In the genomic region with DNA sequence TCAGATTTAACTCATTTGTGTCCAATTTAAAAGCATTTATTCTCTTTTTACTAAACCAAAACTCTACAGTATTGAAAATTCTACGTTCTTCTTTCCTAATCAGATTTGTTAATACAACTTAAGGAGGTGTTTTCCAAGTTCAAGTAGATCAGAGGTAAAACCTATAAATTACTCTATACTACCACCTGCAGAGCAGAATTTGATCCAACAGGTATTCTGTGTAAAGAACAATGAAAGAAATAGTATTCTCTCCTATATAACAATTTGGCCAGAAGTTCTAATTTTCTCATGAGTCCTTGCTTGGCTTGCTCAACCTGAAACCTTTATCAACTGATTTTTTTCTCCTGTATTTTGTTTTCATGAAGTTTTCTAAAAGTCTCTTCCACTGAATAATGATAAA, we compare ENCODE assay signal across 16 cellular contexts. TPM values are rescaled to one million over a fixed set of nuclear protein-coding genes. Genes with fewer than 3 reads are reported as not detected.
DNase-seq lines count a peak whose midpoint lies in the region; ATAC-seq, FAIRE-seq and TF ChIP-seq lines count a peak whose summit lies in the region.
"Had no signal": no experiment of that assay in that cellular context is flagged by ENCODE, and none has a peak within 500 bp of the region (broad histone marks: within the 10 kb centered on the region; RNA-seq: fewer than 3 reads in every experiment).

No MANE protein-coding gene starts in this region.

- peaks cover 7% of the 10 kb centered on the region for H3K9me3 Mint-ChIP-seq in chondrocyte (ENCODE audit: low read depth)
- H3K9me3 Mint-ChIP-seq: activated naive CD4-positive, alpha-beta T cell treated with anti-CD3 and anti-CD28 coated beads for 36 hours had no signal

- H4K20me1 ChIP-seq in HepG2 (ENCODE audit: insufficient read depth, low read length) (no peaks in the 10 kb centered on the region), SK-N-SH (ENCODE audit: insufficient read depth) (peaks cover 36% of the 10 kb centered on the region)

- TF ChIP-seq CTCF in HepG2 (CRISPR knock-in tag; IDR thresholded peaks at IDR 0.05) = peak; percentile 14; the same call in 1 of the 2 replicates
- TF ChIP-seq CTCF in right lobe of liver (IDR thresholded peaks at IDR 0.05) = no peak
- no peak for TF ChIP-seq CTCF in chondrocyte (IDR thresholded peaks at IDR 0.05)
- no peak for TF ChIP-seq CTCF in SK-N-SH (IDR thresholded peaks at IDR 0.05)

- H3K36me3 ChIP-seq in HepG2 (replicated peaks in 1 of 2; ENCODE audit: control insufficient read depth in 1 of 2, insufficient read depth in 2 of 2, low read length in 2 of 2) = no peaks in the 10 kb centered on the region; a peak in 2 of 5 replicates
- H3K36me3 ChIP-seq in right lobe of liver = no peaks in the 10 kb centered on the region
- no peaks in the 10 kb centered on the region for H3K36me3 ChIP-seq in mucosa of rectum (ENCODE audit: control insufficient read depth in 2 of 2, insufficient read depth in 2 of 2, low read length in 2 of 2)
- H3K36me3 ChIP-seq in SK-N-SH (replicated peaks in 1 of 2; ENCODE audit: control insufficient read depth in 1 of 2, insufficient read depth in 2 of 2, low read length in 1 of 2) = peaks cover 4 to 52% of the 10 kb centered on the region in 2 experiments

- no peaks in the 10 kb centered on the region for H3K9me2 ChIP-seq in SK-N-SH

- H3K27ac ChIP-seq in HepG2 (ENCODE audit: extremely low read length, insufficient read depth, low read length) (no peak overlapping the region), right lobe of liver (peak overlapping the region in 1 of 3 donors; percentile 54), mucosa of rectum (ENCODE audit: low read depth in 2 of 2, low read length in 2 of 2) (peak overlapping the region; percentile 73 to 92), SK-N-SH (ENCODE audit: low read depth in 2 of 2, low read length in 1 of 2) (peak overlapping the region in 1 of 2 experiments; percentile 4; a peak in 1 of 4 replicates)
- H3K27ac ChIP-seq: neural progenitor cell had no signal

- no TSS peak for BruUV-seq in HepG2 (replicated peaks; lab: Mats Ljungman, UMichigan)

- H3K79me2 ChIP-seq in HepG2 (ENCODE audit: insufficient read depth, low read length) (no peaks in the 10 kb centered on the region), SK-N-SH (ENCODE audit: insufficient read depth) (peaks cover 82% of the 10 kb centered on the region)

- no peak for TF ChIP-seq EP300 in HepG2 (IDR thresholded peaks at IDR 0.05; ENCODE audit: low read depth in 2 of 2, low read length in 2 of 2)
- no peak for TF ChIP-seq EP300 in HepG2 (CRISPR knock-in tag; IDR thresholded peaks at IDR 0.05; ENCODE audit: borderline replicate concordance)
- TF ChIP-seq EP300 in SK-N-SH (IDR thresholded peaks at IDR 0.05; ENCODE audit: borderline replicate concordance in 1 of 2, low read depth in 1 of 2, low read length in 1 of 2) = no peak

- H2AFZ ChIP-seq in HepG2 (ENCODE audit: low read length) (no peak overlapping the region), SK-N-SH (ENCODE audit: low read depth) (no peak overlapping the region)
- H2AFZ ChIP-seq: neural progenitor cell had no signal

- peaks cover 26% of the 10 kb centered on the region for H3K4me1 Mint-ChIP-seq in chondrocyte (ENCODE audit: low read depth)

- H3K36me3 Mint-ChIP-seq in chondrocyte (ENCODE audit: low read depth) = peaks cover 4% of the 10 kb centered on the region

- TF ChIP-seq POLR2A in HepG2 (IDR thresholded peaks at IDR 0.05; ENCODE audit: insufficient read depth in 1 of 2, low read depth in 2 of 2, low read length in 2 of 2) (no peak), right lobe of liver (IDR thresholded peaks at IDR 0.05) (no peak)

- H3K27me3 ChIP-seq in HepG2 (ENCODE audit: control insufficient read depth in 1 of 2, insufficient read depth in 2 of 2, low read length in 2 of 2) (no peaks in the 10 kb centered on the region), right lobe of liver (no peaks in the 10 kb centered on the region), mucosa of rectum (ENCODE audit: control insufficient read depth in 2 of 2, insufficient read depth in 2 of 2, low read length in 2 of 2) (no peaks in the 10 kb centered on the region), SK-N-SH (ENCODE audit: insufficient read depth) (no peaks in the 10 kb centered on the region)
- H3K27me3 ChIP-seq: neural progenitor cell had no signal

- no peak for FAIRE-seq in HepG2 (lab: Jason Lieb, UNC)
- FAIRE-seq: TTC549 had no signal

- H3K9ac ChIP-seq in HepG2 (ENCODE audit: insufficient read depth, low read depth, low read length) (no peak overlapping the region), mucosa of rectum (ENCODE audit: low read depth in 1 of 2, low read length in 2 of 2) (no peak overlapping the region), SK-N-SH (no peak overlapping the region)
- H3K9ac ChIP-seq: neural progenitor cell had no signal

- DNase-seq in HepG2 (ENCODE audit: low spot score) (no peak), right lobe of liver (no peak), chondrocyte (ENCODE audit: low spot score) (no peak), posterior cingulate gyrus (no peak), SK-N-SH (no peak)
- DNase-seq: activated naive CD4-positive, alpha-beta T cell treated with anti-CD3 and anti-CD28 coated beads for 36 hours; cortex of kidney; islet precursor cell; NCI-H524 treated with DMSO at 0.1 percent for 48 hours; SHP77 treated with DMSO at 0.1 percent for 48 hours; stimulated activated CD4-positive, alpha-beta T cell treated with anti-CD3 and anti-CD28 coated beads, Interleukin-12 subunit alpha, Interleukin-12 subunit beta, amount 100 ng/mL, for 4 hours had no signal

- H3K9me3 ChIP-seq in HepG2 (ENCODE audit: low read length) (no peaks in the 10 kb centered on the region), right lobe of liver (no peaks in the 10 kb centered on the region), mucosa of rectum (ENCODE audit: control insufficient read depth in 2 of 2, low read length in 2 of 2) (no peaks in the 10 kb centered on the region), SK-N-SH (no peaks in the 10 kb centered on the region)

- ATAC-seq in HepG2 (no peak), right lobe of liver (no peak), GM21825 (IDR thresholded peaks at IDR 0.05; ENCODE audit: unreplicated experiment) (no peak), GM19324 (IDR thresholded peaks at IDR 0.05; ENCODE audit: low FRiP score, unreplicated experiment) (no peak)

- CTCF ChIA-PET in HepG2 (lab: Yijun Ruan, JAX; ENCODE audit: low intra/inter-chr PET ratio, low total read pairs) = no interaction called here
- CTCF ChIA-PET in SK-N-SH (lab: Yijun Ruan, JAX) = no interaction called here

- H3K4me1 ChIP-seq in HepG2 (ENCODE audit: insufficient read depth, low read length) (peaks cover 10% of the 10 kb centered on the region; the same call in 1 of the 2 replicates), right lobe of liver (peaks cover 0 to 34% (median 2%) of the 10 kb centered on the region in 4 donors), mucosa of rectum (ENCODE audit: control insufficient read depth in 2 of 2, insufficient read depth in 2 of 2, low read length in 2 of 2) (peaks cover 8 to 26% of the 10 kb centered on the region in 2 donors), SK-N-SH (ENCODE audit: control insufficient read depth in 1 of 2, insufficient read depth in 2 of 2, low read depth in 1 of 2, low read length in 1 of 2) (peaks cover 8 to 11% of the 10 kb centered on the region in 2 experiments; a peak in 3 of 4 replicates)

- POLR2A ChIA-PET in HepG2 (lab: Yijun Ruan, JAX) = no interaction called here
- POLR2A ChIA-PET in SK-N-SH (lab: Yijun Ruan, JAX) = no interaction called here

- H3K4me3 ChIP-seq in HepG2 (replicated peaks in 1 of 3; ENCODE audit: insufficient read depth in 1 of 3, low read depth in 2 of 3, low read length in 3 of 3) = no peak overlapping the region
- H3K4me3 ChIP-seq in right lobe of liver = no peak overlapping the region
- H3K4me3 ChIP-seq in mucosa of rectum (ENCODE audit: low read length in 2 of 2) = no peak overlapping the region
- no peak overlapping the region for H3K4me3 ChIP-seq in SK-N-SH (ENCODE audit: low read depth in 2 of 2, low read length in 1 of 2)
- H3K4me3 ChIP-seq: neural progenitor cell had no signal

- intact Hi-C loops in HepG2 (cut with micrococcal nuclease; ENCODE audit: unreplicated experiment) = no loop called here
- intact Hi-C loops in right lobe of liver (cut with DNase I) = no loop called here
- intact Hi-C loops in posterior cingulate gyrus (cut with DNase I) = no loop called here

- TF ChIP-seq RAD21 in HepG2 (CRISPR knock-in tag; IDR thresholded peaks at IDR 0.05) = no peak
- TF ChIP-seq RAD21 in SK-N-SH (IDR thresholded peaks at IDR 0.05; ENCODE audit: low read length) = no peak

- in situ Hi-C loops in HepG2 (cut with HindIII; ENCODE audit: extremely low pct_ligation_motif_present, low pct_unique_long_range_greater_than_20kb) = no loop called here

- H3K4me2 ChIP-seq in HepG2 (ENCODE audit: low read depth, low read length) = no peak overlapping the region
- no peak overlapping the region for H3K4me2 ChIP-seq in SK-N-SH
- H3K4me2 ChIP-seq: neural progenitor cell had no signal

- H3K27me3 Mint-ChIP-seq in chondrocyte (ENCODE audit: low read depth) = no peaks in the 10 kb centered on the region

- 87% methylated on average over 1 of the region's 1 CpG for WGBS in HepG2 (ENCODE audit: low lambda C conversion rate)
- 76% methylated on average over 1 of the region's 1 CpG for WGBS in right lobe of liver (ENCODE audit: insufficient coverage, low coverage, low lambda C conversion rate, missing lambda C conversion rate)
- WGBS in SK-N-SH (ENCODE audit: low lambda C conversion rate) = 82% methylated on average over 1 of the region's 1 CpG

- peak overlapping the region; percentile 79 for H3K27ac Mint-ChIP-seq in chondrocyte (ENCODE audit: unreplicated experiment)
- H3K27ac Mint-ChIP-seq: activated naive CD4-positive, alpha-beta T cell treated with anti-CD3 and anti-CD28 coated beads for 36 hours; neural progenitor cell had no signal

- H3K4me3 Mint-ChIP-seq in chondrocyte (ENCODE audit: unreplicated experiment) = no peak overlapping the region
- H3K4me3 Mint-ChIP-seq: activated naive CD4-positive, alpha-beta T cell treated with anti-CD3 and anti-CD28 coated beads for 36 hours; neural progenitor cell had no signal

- no peaks in the 10 kb centered on the region for H3F3A ChIP-seq in SK-N-SH (replicated peaks; ENCODE audit: insufficient read depth)

RNA-seq across cellular contexts. Expression of a gene that starts 28.5 kb away (rescaled TPM):
- total RNA-seq in HepG2 (2016; rRNA removed; fragmentation: Illumina TruSeq; extraction: Trizol) (61.7 and 89.0 TPM in 2 replicates), right lobe of liver (100 to 1,000 TPM in 5 of 6 experiments, 10 to 100 TPM in 1; 92.1 to 207 (median 156) TPM), chondrocyte (160 to 273 TPM (median 168 TPM) in 3 replicates)
- total RNA-seq in HepG2 (2016; cell fraction: cytosol; rRNA removed; fragmentation: Illumina TruSeq; extraction: Trizol; ENCODE audit: low read depth) = 6.5 and 7.8 TPM in 2 replicates
- total RNA-seq in HepG2 (2016; cell fraction: insoluble cytoplasmic fraction; rRNA removed; fragmentation: Illumina TruSeq; extraction: Trizol) = 56.6 and 87.8 TPM in 2 replicates
- total RNA-seq in HepG2 (2016; cell fraction: membrane; rRNA removed; fragmentation: Illumina TruSeq; extraction: Trizol) = 14.8 and 16.7 TPM in 2 replicates
- total RNA-seq in HepG2 (2016; cell fraction: nucleus; rRNA removed; fragmentation: Illumina TruSeq; extraction: Trizol) = 273 and 289 TPM in 2 replicates
- polyA plus RNA-seq in HepG2 (2011; rRNA removed) (64.4 and 77.2 TPM in 2 replicates), SK-N-SH (2012; rRNA removed) (64.3 and 64.5 TPM in 2 replicates)
- polyA plus RNA-seq in HepG2 (2011; cell fraction: cytosol; rRNA removed) = 23.8 and 26.1 TPM in 2 replicates
- polyA plus RNA-seq in HepG2 (2011; cell fraction: nucleus; rRNA removed) = 197 and 231 TPM in 2 replicates
- 75.4 and 77.7 TPM in 2 replicates for polyA plus RNA-seq in HepG2 (2012)
- polyA plus RNA-seq in HepG2 (2016; cell fraction: cytosol; fragmentation: Illumina TruSeq; extraction: Trizol; ENCODE audit: low read depth) = 2.7 and 2.9 TPM in 2 replicates
- polyA plus RNA-seq in HepG2 (2016; cell fraction: insoluble cytoplasmic fraction; fragmentation: Illumina TruSeq; extraction: Trizol; ENCODE audit: low read depth) = 38.0 and 39.9 TPM in 2 replicates
- 5.4 and 7.5 TPM in 2 replicates for polyA plus RNA-seq in HepG2 (2016; cell fraction: membrane; fragmentation: Illumina TruSeq; extraction: Trizol; ENCODE audit: low read depth)
- polyA plus RNA-seq in HepG2 (2016; cell fraction: nucleus; fragmentation: Illumina TruSeq; extraction: Trizol; ENCODE audit: insufficient read depth, low read depth) = 155 and 164 TPM in 2 replicates
- 62.4 and 124 TPM in 2 replicates for polyA minus RNA-seq in HepG2 (2011; rRNA and poly(A)+ RNA removed; ENCODE audit: low replicate concordance)
- polyA minus RNA-seq in HepG2 (2011; cell fraction: cytosol; rRNA and poly(A)+ RNA removed) = 53.9 and 66.4 TPM in 2 replicates
- 948 and 1,173 TPM in 2 replicates for polyA minus RNA-seq in HepG2 (2011; cell fraction: nucleus; rRNA and poly(A)+ RNA removed)
- 52.4 and 54.5 TPM in 2 replicates for polyA plus RNA-seq in SK-N-SH (2012; cell fraction: cytosol; rRNA removed)
- 282 and 332 TPM in 2 replicates for polyA plus RNA-seq in SK-N-SH (2012; cell fraction: nucleus; rRNA removed)
